Comparison of ENCODE assay signal across 8 cellular contexts in genomic region chr6:28634758-28635546, GRCh38.
A peak's percentile ranks its signal among the peaks of the same experiment; 100 is the strongest.
DNase-seq lines count a peak whose midpoint lies in the region; ATAC-seq and TF ChIP-seq lines count a peak whose summit lies in the region.

No MANE protein-coding gene starts in this region.

- peaks cover 7% of the 10 kb centered on the region; the same call in 1 of the 2 replicates for H3K27me3 ChIP-seq in PC-9 (ENCODE audit: insufficient read depth, low read depth)
- H3K27me3 ChIP-seq in esophagus muscularis mucosa: peaks cover 0 to 89% (median 6%) of the 10 kb centered on the region in 4 donors
- H3K27me3 ChIP-seq in ovary: no peaks in the 10 kb centered on the region

- H2AFZ ChIP-seq in PC-9: peak overlapping the region; percentile 73

- H3K4me2 ChIP-seq in PC-9: peak overlapping the region; percentile 72

- H3K36me3 ChIP-seq in PC-9 (ENCODE audit: low read depth) (no peaks in the 10 kb centered on the region), esophagus muscularis mucosa (no peaks in the 10 kb centered on the region), ovary (no peaks in the 10 kb centered on the region)

- DNase-seq in GM13976 (ENCODE audit: low spot score): peak; percentile 43
- DNase-seq in PC-9: peak in 1 of 2 experiments; percentile 20
- DNase-seq in esophagus muscularis mucosa (ENCODE audit: extremely low spot score): no peak
- DNase-seq in ovary: no peak
- DNase-seq in NCI-H345 (lab: John Stamatoyannopoulos, UW): no peak

- 1% methylated on average over 40 of the region's 48 CpGs for WGBS in esophagus muscularis mucosa
- 1% methylated on average over 48 of the region's 48 CpGs for WGBS in ovary, 3 donors

- TF ChIP-seq POLR2A in esophagus muscularis mucosa (IDR thresholded peaks at IDR 0.05; ENCODE audit: low read depth) (no peak), ovary (IDR thresholded peaks at IDR 0.05) (no peak)

- in situ Hi-C loops in GM13976 (cut with MboI; ENCODE audit: low sequenced_read_pairs, unreplicated experiment): no loop called here

- intact Hi-C loops in PC-9 (cut with micrococcal nuclease; ENCODE audit: unreplicated experiment): no loop called here
- intact Hi-C loops in esophagus muscularis mucosa (cut with DNase I): no loop called here
- intact Hi-C loops in ovary (cut with DNase I): no loop called here

- no peaks in the 10 kb centered on the region for H3K9me2 ChIP-seq in PC-9 (ENCODE audit: insufficient read depth)

- H3K79me2 ChIP-seq in PC-9 (ENCODE audit: low read depth): no peaks in the 10 kb centered on the region

- H3K4me3 ChIP-seq in PC-9 (peak overlapping the region; percentile 46; the same call in 1 of the 2 replicates), esophagus muscularis mucosa (peak overlapping the region; percentile 28 to 38 (median 28)), ovary (peak overlapping the region; percentile 13)

- BruUV-seq in PC-9 (replicated peaks; lab: Mats Ljungman, UMichigan): no TSS peak

- H3F3A ChIP-seq in PC-9 (ENCODE audit: insufficient read depth, low read depth): no peaks in the 10 kb centered on the region

- H3K4me1 ChIP-seq in PC-9 (replicated peaks; ENCODE audit: insufficient read depth) (no peaks in the 10 kb centered on the region), esophagus muscularis mucosa (peaks cover 3 to 14% (median 11%) of the 10 kb centered on the region in 4 donors), ovary (ENCODE audit: insufficient read depth) (no peaks in the 10 kb centered on the region)

- no peaks in the 10 kb centered on the region for H3K9me3 ChIP-seq in PC-9 (ENCODE audit: insufficient read depth, low read depth)
- peaks cover 0 to 8% (median 0%) of the 10 kb centered on the region in 4 donors for H3K9me3 ChIP-seq in esophagus muscularis mucosa
- no peaks in the 10 kb centered on the region for H3K9me3 ChIP-seq in ovary

- H4K20me1 ChIP-seq in PC-9 (ENCODE audit: insufficient read depth): no peaks in the 10 kb centered on the region

- TF ChIP-seq EP300 in esophagus muscularis mucosa (IDR thresholded peaks at IDR 0.05): no peak
- TF ChIP-seq EP300 in ovary (IDR thresholded peaks at IDR 0.05): no peak

- no peak for TF ChIP-seq CTCF in GM13976 (IDR thresholded peaks at IDR 0.05; ENCODE audit: borderline replicate concordance, control extremely low read depth, extremely low read depth, insufficient read depth, missing control alignments)
- TF ChIP-seq CTCF in PC-9 (conservative IDR thresholded peaks at IDR 0.05): no peak
- no peak for TF ChIP-seq CTCF in esophagus muscularis mucosa (IDR thresholded peaks at IDR 0.05)
- no peak for TF ChIP-seq CTCF in ovary (IDR thresholded peaks at IDR 0.05)

- ATAC-seq in HG03280 (IDR thresholded peaks at IDR 0.05; ENCODE audit: unreplicated experiment) (no peak), GM21381 (IDR thresholded peaks at IDR 0.05; ENCODE audit: unreplicated experiment) (no peak), HG02759 (IDR thresholded peaks at IDR 0.05; ENCODE audit: unreplicated experiment) (no peak)

- CTCF ChIA-PET in PC-9 (lab: Charles Lee): interaction anchor here (0.7 kb wide), 1 partner anchor 9 kb away, joined by 7 read pairs; no protein-coding TSS in a partner anchor

- H3K27ac ChIP-seq in PC-9 (no peak overlapping the region), esophagus muscularis mucosa (replicated peaks in 1 of 4) (no peak overlapping the region), ovary (no peak overlapping the region)

- POLR2A ChIA-PET in PC-9 (lab: Charles Lee; ENCODE audit: unreplicated experiment): no interaction called here
